In genomic region chr2:142907653-142908052, GRCh38 we compare ENCODE assay signal across 23 cellular contexts.
"Had no signal": no experiment of that assay in that cellular context is flagged by ENCODE, and none has a peak within 500 bp of the region (broad histone marks: within the 10 kb centered on the region; RNA-seq: fewer than 3 reads in every experiment).

No MANE protein-coding gene starts in this region.

- DNase-seq: cortex of kidney; dorsolateral prefrontal cortex; effector CD8-positive, alpha-beta T cell; immature natural killer cell; left lung; lower lobe of right lung; mesendoderm; naive thymus-derived CD4-positive, alpha-beta T cell; psoas muscle; retina; right lobe of liver; spleen; stimulated activated CD4-positive, alpha-beta T cell treated with anti-CD3 and anti-CD28 coated beads, Interleukin-15, amount 100 ng/mL, for 24 hours; stimulated activated CD4-positive, alpha-beta T cell treated with anti-CD3 and anti-CD28 coated beads, Interleukin-1b, Interleukin-23, amount 100 ng/mL, for 48 hours; stimulated activated CD4-positive, alpha-beta T cell treated with anti-CD3 and anti-CD28 coated beads, Interleukin-4, amount 100 ng/mL, for 24 hours; stimulated activated naive CD8-positive, alpha-beta T cell treated with anti-CD3 and anti-CD28 coated beads, Interleukin-15, amount 100 ng/mL, for 72 hours; testis had no signal

- H3K36me3 ChIP-seq: left lung, lower lobe of right lung, neutrophil, right lobe of liver, tibial nerve had no signal

- ATAC-seq: foreskin keratinocyte; left lung; lower lobe of right lung; naive thymus-derived CD4-positive, alpha-beta T cell; psoas muscle; right lobe of liver; stimulated activated memory B cell treated with anti-CD40 and anti-IgM and Interleukin-4, amounts not matched to agents 10 μg/mL and 1 μg/mL and 100 μg/mL, for 72 hours; stimulated activated naive CD8-positive, alpha-beta T cell treated with anti-CD3 and anti-CD28 coated beads, Interleukin-15, amount 100 ng/mL, for 72 hours had no signal

- H3K27ac ChIP-seq: dorsolateral prefrontal cortex, epithelial cell of prostate, foreskin keratinocyte, left lung, lower lobe of right lung, neutrophil, psoas muscle, right lobe of liver, spleen, testis, tibial nerve had no signal

- H3K4me3 ChIP-seq: dorsolateral prefrontal cortex, left lung, lower lobe of right lung, psoas muscle, right lobe of liver, spleen, testis, tibial nerve had no signal

- H3K4me1 ChIP-seq: left lung, lower lobe of right lung, psoas muscle, right lobe of liver, spleen, testis, tibial nerve had no signal

- H3K27me3 ChIP-seq: dorsolateral prefrontal cortex, foreskin keratinocyte, left lung, neutrophil, right lobe of liver, spleen, testis, tibial nerve had no signal

- FAIRE-seq: keratinocyte had no signal

- H3K9me3 ChIP-seq: left lung, lower lobe of right lung, neutrophil, psoas muscle, right lobe of liver, testis, tibial nerve had no signal
